ENCODE assay signal across 1 cellular context in genomic region chr2:130393318-130393910, GRCh38.
TF ChIP-seq lines count a peak whose summit lies in the region.

No MANE protein-coding gene starts in this region.

TF ChIP-seq in GM23338, 12 proteins besides CTCF, POLR2A, EP300 and RAD21 (continued from another document):
- TF ChIP-seq, protein P1, sequence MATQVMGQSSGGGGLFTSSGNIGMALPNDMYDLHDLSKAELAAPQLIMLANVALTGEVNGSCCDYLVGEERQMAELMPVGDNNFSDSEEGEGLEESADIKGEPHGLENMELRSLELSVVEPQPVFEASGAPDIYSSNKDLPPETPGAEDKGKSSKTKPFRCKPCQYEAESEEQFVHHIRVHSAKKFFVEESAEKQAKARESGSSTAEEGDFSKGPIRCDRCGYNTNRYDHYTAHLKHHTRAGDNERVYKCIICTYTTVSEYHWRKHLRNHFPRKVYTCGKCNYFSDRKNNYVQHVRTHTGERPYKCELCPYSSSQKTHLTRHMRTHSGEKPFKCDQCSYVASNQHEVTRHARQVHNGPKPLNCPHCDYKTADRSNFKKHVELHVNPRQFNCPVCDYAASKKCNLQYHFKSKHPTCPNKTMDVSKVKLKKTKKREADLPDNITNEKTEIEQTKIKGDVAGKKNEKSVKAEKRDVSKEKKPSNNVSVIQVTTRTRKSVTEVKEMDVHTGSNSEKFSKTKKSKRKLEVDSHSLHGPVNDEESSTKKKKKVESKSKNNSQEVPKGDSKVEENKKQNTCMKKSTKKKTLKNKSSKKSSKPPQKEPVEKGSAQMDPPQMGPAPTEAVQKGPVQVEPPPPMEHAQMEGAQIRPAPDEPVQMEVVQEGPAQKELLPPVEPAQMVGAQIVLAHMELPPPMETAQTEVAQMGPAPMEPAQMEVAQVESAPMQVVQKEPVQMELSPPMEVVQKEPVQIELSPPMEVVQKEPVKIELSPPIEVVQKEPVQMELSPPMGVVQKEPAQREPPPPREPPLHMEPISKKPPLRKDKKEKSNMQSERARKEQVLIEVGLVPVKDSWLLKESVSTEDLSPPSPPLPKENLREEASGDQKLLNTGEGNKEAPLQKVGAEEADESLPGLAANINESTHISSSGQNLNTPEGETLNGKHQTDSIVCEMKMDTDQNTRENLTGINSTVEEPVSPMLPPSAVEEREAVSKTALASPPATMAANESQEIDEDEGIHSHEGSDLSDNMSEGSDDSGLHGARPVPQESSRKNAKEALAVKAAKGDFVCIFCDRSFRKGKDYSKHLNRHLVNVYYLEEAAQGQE (IDR thresholded peaks at IDR 0.05; ENCODE audit: unreplicated experiment): no peak
- TF ChIP-seq EZH2 (IDR thresholded peaks at IDR 0.05; ENCODE audit: low read depth, unreplicated experiment) (no peak), POLR2AphosphoS5 (IDR thresholded peaks at IDR 0.05; ENCODE audit: low read depth) (no peak), STAT1 (IDR thresholded peaks at IDR 0.05; ENCODE audit: unreplicated experiment) (no peak), EZH2phosphoT487 (IDR thresholded peaks at IDR 0.05; ENCODE audit: unreplicated experiment) (no peak), ZNF462 (CRISPR knock-in tag; IDR thresholded peaks at IDR 0.05) (no peak), JUNB (IDR thresholded peaks at IDR 0.05; ENCODE audit: unreplicated experiment) (no peak)
TF ChIP-seq in GM23338: peak in this region for 0.
